37 cellular contexts compared by ENCODE assay signal in genomic region chr12:4238577-4238976, GRCh38.
"Had no signal": no experiment of that assay in that cellular context is flagged by ENCODE, and none has a peak within 500 bp of the region (broad histone marks: within the 10 kb centered on the region; RNA-seq: fewer than 3 reads in every experiment).

No MANE protein-coding gene starts in this region.

- H3K4me1 Mint-ChIP-seq: activated T-helper 17 cell treated with anti-CD3 and anti-CD28 coated beads, Interleukin-2, amount 50 U/mL, for 72 hours; brain; central memory CD8-positive, alpha-beta T cell had no signal

- H3K27me3 ChIP-seq: adrenal gland, ascending aorta, body of pancreas, brain microvascular endothelial cell, cardiac muscle cell had no signal

- H3K36me3 Mint-ChIP-seq: brain had no signal

- H3K4me3 ChIP-seq: adrenal gland, ascending aorta, body of pancreas, breast epithelium, cardiac muscle cell had no signal

- H3K4me3 Mint-ChIP-seq: activated naive CD4-positive, alpha-beta T cell treated with anti-CD3 and anti-CD28 coated beads for 36 hours; activated naive CD8-positive, alpha-beta T cell; activated naive CD8-positive, alpha-beta T cell treated with anti-CD3 and anti-CD28 coated beads for 36 hours; activated naive CD8-positive, alpha-beta T cell treated with anti-CD3 and anti-CD28 coated beads, Interleukin-2, amount 10 ng/mL, durations not matched to agents 7 days and 5 days; activated naive CD8-positive, alpha-beta T cell treated with anti-CD3 and anti-CD28 coated beads, Interleukin-2, amount 50 U/mL, for 24 hours; activated T-cell treated with anti-CD3 and anti-CD28 coated beads, Interleukin-2, amount 50 U/mL, for 24 hours; activated T-cell treated with anti-CD3 and anti-CD28 coated beads, Interleukin-2, amount 50 U/mL, for 4 hours; activated T-cell treated with anti-CD3 and anti-CD28 coated beads, Interleukin-2, amount 50 U/mL, for 72 hours; activated T-helper 1 cell treated with anti-CD3 and anti-CD28 coated beads, Interleukin-12 subunit alpha, Interleukin-12 subunit beta, Interleukin-2, Interleukin-4 antibody, amounts not matched to agents 30 ng/mL and 10 ng/mL and 1 ng/mL, durations not matched to agents 14 hours and 24 hours and 36 hours; activated T-helper 17 cell treated with anti-CD3 and anti-CD28 coated beads, Interleukin-2, amount 50 U/mL, for 72 hours; brain; central memory CD8-positive, alpha-beta T cell had no signal

- ATAC-seq: activated naive CD4-positive, alpha-beta T cell treated with anti-CD3 and anti-CD28 coated beads, Interleukin-2, amount 50 U/mL, for 72 hours; activated naive CD8-positive, alpha-beta T cell treated with anti-CD3 and anti-CD28 coated beads, Interleukin-2, amount 50 U/mL, for 24 hours; activated T-cell treated with anti-CD3 and anti-CD28 coated beads, Interleukin-2, amount 50 U/mL, for 4 hours; activated T-cell treated with anti-CD3 and anti-CD28 coated beads, Interleukin-2, amount 50 U/mL, for 72 hours; activated T-helper 17 cell treated with anti-CD3 and anti-CD28 coated beads, Interleukin-2, amount 50 U/mL, for 72 hours; body of pancreas had no signal

- H3K27ac Mint-ChIP-seq: activated naive CD4-positive, alpha-beta T cell treated with anti-CD3 and anti-CD28 coated beads for 36 hours; activated naive CD4-positive, alpha-beta T cell treated with anti-CD3 and anti-CD28 coated beads, Interleukin-2, amount 50 U/mL, for 72 hours; activated naive CD8-positive, alpha-beta T cell; activated naive CD8-positive, alpha-beta T cell treated with anti-CD3 and anti-CD28 coated beads for 36 hours; activated naive CD8-positive, alpha-beta T cell treated with anti-CD3 and anti-CD28 coated beads, Interleukin-2, amount 10 ng/mL, durations not matched to agents 7 days and 5 days; activated naive CD8-positive, alpha-beta T cell treated with anti-CD3 and anti-CD28 coated beads, Interleukin-2, amount 50 U/mL, for 24 hours; activated T-cell treated with anti-CD3 and anti-CD28 coated beads, Interleukin-2, amount 50 U/mL, for 24 hours; activated T-cell treated with anti-CD3 and anti-CD28 coated beads, Interleukin-2, amount 50 U/mL, for 72 hours; activated T-helper 1 cell treated with anti-CD3 and anti-CD28 coated beads, Interleukin-12 subunit alpha, Interleukin-12 subunit beta, Interleukin-2, Interleukin-4 antibody, amounts not matched to agents 30 ng/mL and 10 ng/mL and 1 ng/mL, durations not matched to agents 14 hours and 24 hours and 36 hours; activated T-helper 17 cell treated with anti-CD3 and anti-CD28 coated beads, Interleukin-2, amount 50 U/mL, for 72 hours; activated T-helper 2 cell treated with anti-CD3 and anti-CD28 coated beads, Interferon-gamma antibody, Interleukin-2, Interleukin-4, amounts not matched to agents 10 μg/mL and 5 μg/mL and 100 μg/mL, durations not matched to agents 14 hours and 24 hours and 36 hours; brain had no signal

- DNase-seq: activated effector memory CD4-positive, alpha-beta T cell treated with anti-CD3 and anti-CD28 coated beads, Interleukin-2, amount 50 U/mL, for 16 hours; activated effector memory CD4-positive, alpha-beta T cell treated with Interleukin-2 at 50 U/mL for 16 hours; activated gamma-delta T cell; activated gamma-delta T cell treated with Interleukin-2 at 50 U/mL for 16 hours; activated naive CD4-positive, alpha-beta T cell; activated naive CD4-positive, alpha-beta T cell treated with anti-CD3 and anti-CD28 coated beads for 36 hours; activated naive CD4-positive, alpha-beta T cell treated with anti-CD3 and anti-CD28 coated beads, Interleukin-2, amount 50 U/mL, for 16 hours; activated naive CD4-positive, alpha-beta T cell treated with Interleukin-2 at 50 U/mL for 16 hours; activated naive CD8-positive, alpha-beta T cell treated with anti-CD3 and anti-CD28 coated beads for 36 hours; activated naive CD8-positive, alpha-beta T cell treated with anti-CD3 and anti-CD28 coated beads, Interleukin-2, amount 10 ng/mL, durations not matched to agents 7 days and 5 days; activated naive CD8-positive, alpha-beta T cell treated with anti-CD3 and anti-CD28 coated beads, Interleukin-2, amount 50 U/mL, for 24 hours; activated T-cell treated with anti-CD3 and anti-CD28 coated beads for 4 hours; activated T-cell treated with anti-CD3 and anti-CD28 coated beads, Interleukin-2, amount 50 U/mL, for 1 hour; activated T-cell treated with anti-CD3 and anti-CD28 coated beads, Interleukin-2, amount 50 U/mL, for 24 hours; activated T-cell treated with anti-CD3 and anti-CD28 coated beads, Interleukin-2, amount 50 U/mL, for 4 hours; activated T-cell treated with anti-CD3 and anti-CD28 coated beads, Interleukin-2, amount 50 U/mL, for 48 hours; activated T-cell treated with anti-CD3 and anti-CD28 coated beads, Interleukin-2, amount 50 U/mL, for 72 hours; adrenal gland; amniotic stem cell; amygdala; anterior cingulate cortex; aorta; body of pancreas; brain microvascular endothelial cell; caudate nucleus; central memory CD4-positive, alpha-beta T cell; cerebellar nuclear complex had no signal

- H3K36me3 ChIP-seq: adrenal gland, ascending aorta, brain microvascular endothelial cell, breast epithelium, cardiac muscle cell had no signal

- H3K27ac ChIP-seq: adrenal gland, ascending aorta, body of pancreas, brain microvascular endothelial cell, breast epithelium, cardiac muscle cell had no signal

- H3K4me1 ChIP-seq: adrenal gland, ascending aorta, body of pancreas, breast epithelium had no signal

- H3K9me3 ChIP-seq: adrenal gland, body of pancreas had no signal
